8 cellular contexts compared by ENCODE assay signal in the genomic region with DNA sequence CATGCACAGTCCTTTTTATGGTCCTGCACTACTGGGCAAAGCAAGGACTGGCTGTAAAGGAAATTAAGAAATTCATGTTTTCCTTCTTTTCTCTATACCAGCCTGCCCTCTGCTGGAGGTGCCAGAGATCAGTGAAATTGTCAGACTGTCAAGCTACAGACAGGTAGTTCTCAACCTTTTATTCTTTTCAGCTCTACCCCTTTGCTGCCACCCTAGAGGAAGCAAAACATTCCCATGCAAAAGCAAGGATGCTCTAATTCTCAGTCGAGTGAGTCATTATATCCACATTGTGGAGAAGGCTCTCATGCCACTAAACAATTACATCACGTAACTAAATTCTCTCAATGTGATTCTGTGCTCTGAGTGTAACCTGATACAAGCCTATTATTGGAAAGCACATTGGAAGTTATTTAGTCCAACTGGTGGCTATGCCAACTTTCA. TPM values are rescaled to one million over a fixed set of nuclear protein-coding genes. Genes with fewer than 3 reads are reported as not detected.
DNase-seq lines count a peak whose midpoint lies in the region; ATAC-seq, FAIRE-seq and TF ChIP-seq lines count a peak whose summit lies in the region.

No MANE protein-coding gene starts in this region.

- peak; percentile 48 for TF ChIP-seq CTCF in Calu3 (IDR thresholded peaks at IDR 0.05; ENCODE audit: unreplicated experiment)
- TF ChIP-seq CTCF in HFFc6 (IDR thresholded peaks at IDR 0.05) = peak; percentile 85

- H3K27ac Mint-ChIP-seq in Calu3 (ENCODE audit: unreplicated experiment) (no peak overlapping the region), HFFc6 (no peak overlapping the region)

- CTCF ChIA-PET in Calu3 (lab: Charles Lee) = interaction anchor here (0.7 to 1.0 kb wide), 4 partner anchors 18 to 226 kb away, joined by 3 to 7 read pairs (median 4); no protein-coding TSS in a partner anchor

- no peak overlapping the region for H3K27ac ChIP-seq in small intestine (ENCODE audit: low read depth in 1 of 2, low read length in 1 of 2)

- intact Hi-C loops in Calu3 (cut with micrococcal nuclease; ENCODE audit: unreplicated experiment) (loop anchor here (1.0 to 10.0 kb wide), 3 partner anchors 117 to 538 kb away; no protein-coding TSS in a partner anchor), head of caudate nucleus (cut with DNase I) (no loop called here)

- no peak for FAIRE-seq in small intestine (lab: Jason Lieb, UNC)

- H3K36me3 Mint-ChIP-seq in Calu3 (ENCODE audit: insufficient read depth, unreplicated experiment) (no peaks in the 10 kb centered on the region), HFFc6 (ENCODE audit: low read depth) (no peaks in the 10 kb centered on the region)

- peaks cover 2 to 3% of the 10 kb centered on the region in 2 donors for H3K27me3 ChIP-seq in small intestine (ENCODE audit: control insufficient read depth in 2 of 2, insufficient read depth in 2 of 2, low read length in 2 of 2)

- no peak overlapping the region for H3K4me3 ChIP-seq in small intestine (ENCODE audit: low read depth in 1 of 2, low read length in 2 of 2)

- no peaks in the 10 kb centered on the region for H3K9me3 Mint-ChIP-seq in Calu3 (ENCODE audit: low read depth, unreplicated experiment)
- no peaks in the 10 kb centered on the region for H3K9me3 Mint-ChIP-seq in HFFc6

- H3K4me1 Mint-ChIP-seq in Calu3 (ENCODE audit: low read depth, unreplicated experiment) (no peaks in the 10 kb centered on the region), HFFc6 (ENCODE audit: low read depth) (peaks cover 18% of the 10 kb centered on the region)

- no peaks in the 10 kb centered on the region for H3K4me1 ChIP-seq in small intestine (ENCODE audit: control insufficient read depth in 2 of 2, insufficient read depth in 1 of 2, low read depth in 1 of 2, low read length in 1 of 2)

- BruUV-seq in Calu3 (replicated peaks; lab: Mats Ljungman, UMichigan) = no TSS peak

- H3K4me3 Mint-ChIP-seq in Calu3 (ENCODE audit: low read depth, unreplicated experiment) (no peak overlapping the region), HFFc6 (no peak overlapping the region)

- no peak for ATAC-seq in GM21529 (IDR thresholded peaks at IDR 0.05; ENCODE audit: unreplicated experiment)

- peaks cover 29% of the 10 kb centered on the region for H3K27me3 Mint-ChIP-seq in Calu3 (ENCODE audit: unreplicated experiment)
- H3K27me3 Mint-ChIP-seq in HFFc6 (ENCODE audit: insufficient read depth) = peaks cover 2% of the 10 kb centered on the region; the same call in 1 of the 2 replicates

- H3K36me3 ChIP-seq in small intestine (ENCODE audit: control insufficient read depth in 2 of 2, insufficient read depth in 2 of 2, low read length in 2 of 2) = no peaks in the 10 kb centered on the region

- DNase-seq in Calu3 (peak; percentile 65), HFFc6 (peak; percentile 90), NCI-H748 treated with DMSO at 0.1 percent for 48 hours (lab: John Stamatoyannopoulos, UW) (peak; percentile 68), head of caudate nucleus (peak in 40 of 42 donors; percentile 12 to 77 (median 50)), small intestine (peak; percentile 69)
- DNase-seq in activated naive CD4-positive, alpha-beta T cell treated with Interleukin-2 at 50 U/mL for 16 hours = peak; percentile 23
- DNase-seq in activated CD8-positive, alpha-beta memory T cell treated with anti-CD3 and anti-CD28 coated beads, Interleukin-2, amount 50 U/mL, for 48 hours = no peak

- no peaks in the 10 kb centered on the region for H3K9me3 ChIP-seq in small intestine (ENCODE audit: control insufficient read depth, low read depth)

- 40 to 43% (median 43%) methylated on average over 2 of the region's 2 CpGs for WGBS in small intestine, 3 donors

RNA-seq across cellular contexts. Expression of a gene that starts 25.0 kb away (rescaled TPM):
- total RNA-seq in Calu3 (2022) = 0.37 and 1.8 TPM in 2 replicates
- under 1 TPM; 0.14 to 0.37 (median 0.18) TPM for total RNA-seq in HFFc6 (2021; fragmentation: NEBNext Ultra II Directional; extraction: Animal tissue kit (Norgen Biotek cat#: 25700))
- 1 to 10 TPM in 1 of 3 donors, under 1 TPM in 2; 0.45 to 7.2 (median 0.54) TPM for polyA plus RNA-seq in small intestine
